ENCODE assay signal across 8 cellular contexts in genomic region chr14:77158175-77158908, GRCh38. TPM values are rescaled to one million over a fixed set of nuclear protein-coding genes. Genes with fewer than 3 reads are reported as not detected.
DNase-seq lines count a peak whose midpoint lies in the region; ATAC-seq and TF ChIP-seq lines count a peak whose summit lies in the region.

No MANE protein-coding gene starts in this region.

- H3K4me3 ChIP-seq in skeletal muscle satellite cell (ENCODE audit: low read length) = no peak overlapping the region

- 0 out of 2 replicates have a peak overlapping the region, but pooled peaks have one; percentile 8 for H3K27ac ChIP-seq in RWPE1

- peak overlapping the region; percentile 18 for H3K9ac ChIP-seq in skeletal muscle satellite cell (ENCODE audit: low read depth, low read length)

- no peaks in the 10 kb centered on the region for H3K9me3 Mint-ChIP-seq in activated CD8-positive, alpha-beta memory T cell treated with anti-CD3 and anti-CD28 coated beads, Interleukin-2, amount 10 ng/mL, durations not matched to agents 7 days and 5 days (ENCODE audit: low read depth)

- peaks cover 9% of the 10 kb centered on the region for H3K4me1 ChIP-seq in skeletal muscle satellite cell (ENCODE audit: control insufficient read depth, insufficient read depth, low read length)

- H3K4me1 Mint-ChIP-seq in activated CD8-positive, alpha-beta memory T cell treated with anti-CD3 and anti-CD28 coated beads, Interleukin-2, amount 10 ng/mL, durations not matched to agents 7 days and 5 days = no peaks in the 10 kb centered on the region

- no peak overlapping the region for H3K4me3 Mint-ChIP-seq in activated CD8-positive, alpha-beta memory T cell treated with anti-CD3 and anti-CD28 coated beads, Interleukin-2, amount 10 ng/mL, durations not matched to agents 7 days and 5 days

- H3K9me3 ChIP-seq in skeletal muscle satellite cell (replicated peaks; ENCODE audit: low read length) = no peaks in the 10 kb centered on the region

- peak; percentile 91 for ATAC-seq in Right ventricle myocardium superior (ENCODE audit: poor library complexity)
- ATAC-seq in activated CD8-positive, alpha-beta memory T cell treated with anti-CD3 and anti-CD28 coated beads, Interleukin-2, amount 10 ng/mL, durations not matched to agents 7 days and 5 days = no peak

- CTCF ChIA-PET in RWPE1 (lab: Yijun Ruan, JAX) = interaction anchor here (1.1 kb wide), 1 partner anchor 147 kb away, joined by 3 read pairs; no protein-coding TSS in a partner anchor
- CTCF ChIA-PET in activated CD8-positive, alpha-beta memory T cell treated with anti-CD3 and anti-CD28 coated beads, Interleukin-2, amount 10 ng/mL, durations not matched to agents 7 days and 5 days (lab: Charles Lee) = no interaction called here

- H3K27me3 ChIP-seq in skeletal muscle satellite cell (ENCODE audit: control insufficient read depth, insufficient read depth, low read length) = peaks cover 43% of the 10 kb centered on the region

- intact Hi-C loops in Right ventricle myocardium superior (cut with DNase I) = no loop called here

- H3K27me3 Mint-ChIP-seq in activated CD8-positive, alpha-beta memory T cell treated with anti-CD3 and anti-CD28 coated beads, Interleukin-2, amount 10 ng/mL, durations not matched to agents 7 days and 5 days = peaks cover 35% of the 10 kb centered on the region

- H3K36me3 ChIP-seq in skeletal muscle satellite cell (ENCODE audit: insufficient read depth, low read length) = no peaks in the 10 kb centered on the region

- POLR2A ChIA-PET in RWPE1 (lab: Yijun Ruan, JAX; ENCODE audit: low non-redundant PET) = no interaction called here

- TF ChIP-seq CTCF in RWPE1 (conservative IDR thresholded peaks at IDR 0.05; ENCODE audit: low read depth) = no peak

- H3K36me3 Mint-ChIP-seq in activated CD8-positive, alpha-beta memory T cell treated with anti-CD3 and anti-CD28 coated beads, Interleukin-2, amount 10 ng/mL, durations not matched to agents 7 days and 5 days = no peaks in the 10 kb centered on the region

- peak overlapping the region; percentile 63 for H3K4me2 ChIP-seq in skeletal muscle satellite cell (ENCODE audit: low read length)

- DNase-seq in HCEC 1CT (peak; percentile 60), RWPE1 (ENCODE audit: low spot score) (peak; percentile 62), Right ventricle myocardium superior (peak; percentile 72), NCI-H446 treated with DMSO at 0.1 percent for 48 hours (lab: John Stamatoyannopoulos, UW) (no peak)
- no peak for DNase-seq in activated CD8-positive, alpha-beta memory T cell treated with anti-CD3 and anti-CD28 coated beads, Interleukin-2, amount 10 ng/mL, durations not matched to agents 7 days and 5 days
- DNase-seq in activated effector memory CD4-positive, alpha-beta T cell treated with anti-CD3 and anti-CD28 coated beads, Interleukin-2, amount 50 U/mL, for 16 hours = no peak
- DNase-seq in activated CD4-positive, alpha-beta T cell treated with anti-CD3 and anti-CD28 coated beads for 1 hour = no peak

- H3K27ac Mint-ChIP-seq in activated CD8-positive, alpha-beta memory T cell treated with anti-CD3 and anti-CD28 coated beads, Interleukin-2, amount 10 ng/mL, durations not matched to agents 7 days and 5 days = no peak overlapping the region

RNA-seq across cellular contexts. Expression of gene ZDHHC22, which starts 16.8 kb away (rescaled TPM):
- total RNA-seq in Right ventricle myocardium superior = not detected
- not detected in 2 replicates for total RNA-seq in skeletal muscle satellite cell (2012; rRNA removed)
- total RNA-seq in activated CD8-positive, alpha-beta memory T cell treated with anti-CD3 and anti-CD28 coated beads, Interleukin-2, amount 10 ng/mL, durations not matched to agents 7 days and 5 days = not detected

RNA-seq across cellular contexts. Expression of gene TMEM63C, which starts 23.3 kb away (rescaled TPM):
- total RNA-seq in Right ventricle myocardium superior = 2.9 TPM
- total RNA-seq in skeletal muscle satellite cell (2012; rRNA removed) = not detected in 2 replicates
- under 1 TPM; 0.14 to 0.50 TPM for total RNA-seq in activated CD8-positive, alpha-beta memory T cell treated with anti-CD3 and anti-CD28 coated beads, Interleukin-2, amount 10 ng/mL, durations not matched to agents 7 days and 5 days

Comparison
In these comparisons a context has a peak if more than half of its experiments do, and no peak if none do; other contexts are left out.
1. DNase-seq: peak in HCEC 1CT (single experiment), RWPE1 (single experiment) and Right ventricle myocardium superior (single experiment); none in NCI-H446 treated with DMSO at 0.1 percent for 48 hours (single experiment), activated CD8-positive, alpha-beta memory T cell treated with anti-CD3 and anti-CD28 coated beads, Interleukin-2, amount 10 ng/mL, durations not matched to agents 7 days and 5 days (single experiment), activated effector memory CD4-positive, alpha-beta T cell treated with anti-CD3 and anti-CD28 coated beads, Interleukin-2, amount 50 U/mL, for 16 hours (single experiment) and activated CD4-positive, alpha-beta T cell treated with anti-CD3 and anti-CD28 coated beads for 1 hour (single experiment).